In the genomic region with DNA sequence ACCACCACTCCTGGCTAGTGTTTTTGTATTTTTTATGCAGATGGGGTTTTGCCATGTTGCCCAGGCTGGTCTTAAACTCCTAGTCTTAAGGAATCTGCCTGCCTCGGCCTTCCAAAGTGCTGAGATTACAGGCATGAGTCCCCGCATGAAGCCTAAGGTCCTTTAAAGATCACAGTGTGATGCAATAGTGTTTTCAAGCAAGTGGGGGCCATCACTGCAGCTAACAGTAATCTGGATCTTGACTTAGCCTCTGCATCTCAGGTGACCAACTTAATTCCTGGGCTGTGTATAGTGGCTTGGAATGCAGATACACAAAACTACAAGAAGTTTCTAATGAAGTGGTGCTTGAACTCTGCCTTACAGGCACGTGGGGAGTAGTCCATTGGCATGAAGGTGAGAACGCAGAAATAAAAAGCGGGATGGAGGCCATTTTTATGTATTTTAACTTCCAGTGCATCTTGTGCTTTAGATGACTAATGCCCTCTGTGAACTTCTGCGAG, we compare ENCODE assay signal across 27 cellular contexts.
"Had no signal": no experiment of that assay in that cellular context is flagged by ENCODE, and none has a peak within 500 bp of the region (broad histone marks: within the 10 kb centered on the region; RNA-seq: fewer than 3 reads in every experiment).

No MANE protein-coding gene starts in this region.

- DNase-seq: dermis blood vessel endothelial cell; dorsolateral prefrontal cortex; effector CD4-positive, alpha-beta T cell; effector memory CD4-positive, alpha-beta T cell; foreskin keratinocyte; heart left ventricle; hypothalamus; immature natural killer cell; islet precursor cell; kidney; kidney glomerular epithelial cell; left colon; left ventricle myocardium superior; mammary epithelial cell; mesendoderm; midbrain; naive thymus-derived CD4-positive, alpha-beta T cell had no signal

- H3K4me1 ChIP-seq: esophagus muscularis mucosa, foreskin keratinocyte, gastroesophageal sphincter, heart left ventricle had no signal

- H3K36me3 ChIP-seq: esophagus muscularis mucosa, gastroesophageal sphincter, heart left ventricle had no signal

- H3K4me1 Mint-ChIP-seq: immature natural killer cell; memory B cell; naive thymus-derived CD4-positive, alpha-beta T cell had no signal

- H3K9me3 ChIP-seq: esophagus muscularis mucosa, gastroesophageal sphincter, heart left ventricle had no signal

- H3K27ac Mint-ChIP-seq: immature natural killer cell; memory B cell; naive thymus-derived CD4-positive, alpha-beta T cell had no signal

- ATAC-seq: foreskin keratinocyte; gastroesophageal sphincter; heart left ventricle; left colon; left lobe of liver; left ventricle myocardium superior; naive thymus-derived CD4-positive, alpha-beta T cell had no signal

- H3K9me3 Mint-ChIP-seq: memory B cell had no signal

- H3K4me3 Mint-ChIP-seq: immature natural killer cell; memory B cell; naive thymus-derived CD4-positive, alpha-beta T cell had no signal

- H3K27ac ChIP-seq: coronary artery, dorsolateral prefrontal cortex, esophagus muscularis mucosa, foreskin keratinocyte, gastroesophageal sphincter, heart left ventricle, hepatocyte had no signal

- H3K27me3 ChIP-seq: esophagus muscularis mucosa, foreskin keratinocyte, gastroesophageal sphincter, heart left ventricle, hepatocyte had no signal

- H3K4me3 ChIP-seq: coronary artery, dorsolateral prefrontal cortex, esophagus muscularis mucosa, gastroesophageal sphincter, heart left ventricle, hepatocyte, lung had no signal

- H3K4me2 ChIP-seq: hepatocyte had no signal

- FAIRE-seq: colon, endothelial cell of umbilical vein, frontal cortex, kidney had no signal

- H3K36me3 Mint-ChIP-seq: immature natural killer cell; memory B cell; naive thymus-derived CD4-positive, alpha-beta T cell had no signal

- H2AFZ ChIP-seq: hepatocyte had no signal

- H3K79me2 ChIP-seq: hepatocyte had no signal
